In genomic region chr6:105036371-105036770, GRCh38 we compare ENCODE assay signal across 21 cellular contexts.
DNase-seq lines count a peak whose midpoint lies in the region; FAIRE-seq and TF ChIP-seq lines count a peak whose summit lies in the region.
"Had no signal": no experiment of that assay in that cellular context is flagged by ENCODE, and none has a peak within 500 bp of the region (broad histone marks: within the 10 kb centered on the region; RNA-seq: fewer than 3 reads in every experiment).

No MANE protein-coding gene starts in this region.

- no peak overlapping the region for H3K4me3 ChIP-seq in cardiac muscle cell
- H3K4me3 ChIP-seq in mesodermal cell (ENCODE audit: extremely low read depth, insufficient read depth, low read length, poor library complexity, severe bottlenecking): no peak overlapping the region
- no peak overlapping the region for H3K4me3 ChIP-seq in adrenal gland
- H3K4me3 ChIP-seq: BLaER1 treated with 17β-estradiol and CSF1 and Interleukin-3, amounts not matched to agents 10 nM and 100 nM had no signal

- H3K36me3 ChIP-seq in cardiac muscle cell: peaks cover 5% of the 10 kb centered on the region
- H3K36me3 ChIP-seq in mesodermal cell (ENCODE audit: control insufficient read depth, insufficient read depth, low read length): peaks cover 10% of the 10 kb centered on the region
- no peaks in the 10 kb centered on the region for H3K36me3 ChIP-seq in adrenal gland (replicated peaks in 1 of 2)
- H3K36me3 ChIP-seq: BLaER1 treated with 17β-estradiol and CSF1 and Interleukin-3, amounts not matched to agents 10 nM and 100 nM had no signal

- DNase-seq in cardiac muscle cell (ENCODE audit: low read depth in 1 of 2, low spot score in 1 of 2) (no peak), cardiac septum (ENCODE audit: low spot score) (no peak), NCI-H69 (lab: John Stamatoyannopoulos, UW) (peak; percentile 86), LoVo (ENCODE audit: low spot score) (no peak), adrenal gland (no peak), H54 (ENCODE audit: insufficient read length, low spot score) (no peak)
- DNase-seq in activated naive CD4-positive, alpha-beta T cell (lab: John Stamatoyannopoulos, UW): no peak
- DNase-seq: GF-D8, GOT3, IMR-90, Kasumi-1, NCI-H2029 treated with DMSO at 0.1 percent for 48 hours, NCI-H2171 treated with DMSO at 0.1 percent for 48 hours, NCI-H510A treated with DMSO at 0.1 percent for 48 hours, SHP77, SK-N-SH had no signal

- peaks cover 16% of the 10 kb centered on the region for H3K4me1 ChIP-seq in cardiac muscle cell (ENCODE audit: low read depth)
- H3K4me1 ChIP-seq in mesodermal cell (ENCODE audit: control insufficient read depth, insufficient read depth, low read length, poor library complexity, severe bottlenecking): no peaks in the 10 kb centered on the region
- no peaks in the 10 kb centered on the region for H3K4me1 ChIP-seq in adrenal gland (replicated peaks in 1 of 2)
- H3K4me1 ChIP-seq: BLaER1 treated with 17β-estradiol and CSF1 and Interleukin-3, amounts not matched to agents 10 nM and 100 nM had no signal

- no peak for FAIRE-seq in H54 (lab: Jason Lieb, UNC)
- FAIRE-seq: GM12891, GM18507, RCC 7860 had no signal

- H3K9me3 ChIP-seq in cardiac muscle cell (ENCODE audit: low read depth) (no peaks in the 10 kb centered on the region), mesodermal cell (ENCODE audit: control insufficient read depth, low read length) (no peaks in the 10 kb centered on the region), adrenal gland (replicated peaks in 1 of 3) (no peaks in the 10 kb centered on the region)
- H3K9me3 ChIP-seq: BLaER1 treated with 17β-estradiol and CSF1 and Interleukin-3, amounts not matched to agents 10 nM and 100 nM; SK-N-SH had no signal

- H3K27ac ChIP-seq in cardiac muscle cell: peak overlapping the region; percentile 34
- H3K27ac ChIP-seq in mesodermal cell (ENCODE audit: low read depth, low read length, severe bottlenecking): peak overlapping the region; percentile 7
- no peak overlapping the region for H3K27ac ChIP-seq in adrenal gland
- H3K27ac ChIP-seq: BLaER1 treated with 17β-estradiol and CSF1 and Interleukin-3, amounts not matched to agents 10 nM and 100 nM had no signal

- no CpG with 5 or more reads among the region's 1 CpG for WGBS in mesodermal cell (ENCODE audit: insufficient coverage in 2 of 2), 2 experiments
- WGBS in adrenal gland, 4 donors: 72 to 90% (median 87%) methylated on average over 1 of the region's 1 CpG

- TF ChIP-seq CTCF in cardiac muscle cell (IDR thresholded peaks at IDR 0.05; ENCODE audit: low read depth, low read length): no peak
- TF ChIP-seq CTCF in adrenal gland (IDR thresholded peaks at IDR 0.05): no peak

- TF ChIP-seq POLR2A in adrenal gland (IDR thresholded peaks at IDR 0.05): no peak
- TF ChIP-seq POLR2A in H54 (IDR thresholded peaks at IDR 0.05; ENCODE audit: low read depth, low read length): no peak

- H3K27me3 ChIP-seq in cardiac muscle cell (no peaks in the 10 kb centered on the region), adrenal gland (no peaks in the 10 kb centered on the region)
- H3K27me3 ChIP-seq: BLaER1 treated with 17β-estradiol and CSF1 and Interleukin-3, amounts not matched to agents 10 nM and 100 nM had no signal

- intact Hi-C loops in cardiac septum (cut with DNase I) (no loop called here), adrenal gland (cut with DNase I) (no loop called here)

Comparison
In these comparisons a context has a peak if more than half of its experiments do, and no peak if none do; other contexts are left out.
1. H3K27ac ChIP-seq: peak in cardiac muscle cell (single experiment) and mesodermal cell (single experiment); none in adrenal gland (0 of 5).